In the genomic region with DNA sequence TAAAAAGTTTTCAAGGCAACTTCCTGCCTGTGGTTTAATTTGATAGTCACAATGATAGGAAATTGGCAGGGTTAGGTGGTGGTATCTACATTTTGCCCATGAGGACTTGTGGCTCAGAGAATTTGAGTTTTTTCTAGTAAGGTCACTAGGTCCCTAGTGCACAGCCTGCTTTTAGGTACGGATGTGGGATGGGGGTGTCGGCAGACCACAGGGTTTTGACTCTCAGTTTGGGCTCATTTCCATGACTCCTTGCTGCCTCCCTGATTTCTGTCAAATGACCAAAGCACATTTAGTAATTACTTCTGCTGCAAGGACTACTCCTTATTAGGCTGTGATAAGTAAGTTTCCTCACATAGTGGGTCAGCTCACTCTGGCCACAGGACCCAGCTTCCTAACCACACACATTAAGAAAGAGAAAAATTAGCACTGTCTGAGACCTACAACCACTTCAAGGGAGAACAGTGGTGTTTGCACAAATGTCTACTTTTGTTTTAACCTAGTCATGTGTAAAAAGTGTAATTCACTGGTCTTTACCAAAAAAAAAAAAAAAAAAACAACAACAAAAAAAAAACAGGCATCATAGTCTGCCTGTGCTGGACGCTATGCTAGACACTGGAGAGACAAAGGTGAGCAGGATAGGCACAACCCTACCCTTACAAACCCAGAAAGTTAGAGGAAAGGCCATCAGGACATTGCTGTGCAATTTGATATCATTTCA, we compare ENCODE assay signal across 10 cellular contexts. TPM values are rescaled to one million over a fixed set of nuclear protein-coding genes. Genes with fewer than 3 reads are reported as not detected.
DNase-seq lines count a peak whose midpoint lies in the region; ATAC-seq and TF ChIP-seq lines count a peak whose summit lies in the region.
"Had no signal": no experiment of that assay in that cellular context is flagged by ENCODE, and none has a peak within 500 bp of the region (broad histone marks: within the 10 kb centered on the region; RNA-seq: fewer than 3 reads in every experiment).

No MANE protein-coding gene starts in this region.

- no peak overlapping the region for H3K27ac ChIP-seq in CD4-positive, alpha-beta T cell (ENCODE audit: low read depth, low read length)
- H3K27ac ChIP-seq in GM23248 = no peak overlapping the region
- H3K27ac ChIP-seq in fibroblast of lung (ENCODE audit: insufficient read depth, low read length) = no peak overlapping the region
- no peak overlapping the region for H3K27ac ChIP-seq in gastroesophageal sphincter
- H3K27ac ChIP-seq: cardiac muscle cell had no signal

- no peaks in the 10 kb centered on the region for H3K27me3 ChIP-seq in CD4-positive, alpha-beta T cell (ENCODE audit: control insufficient read depth, insufficient read depth, low read length)
- H3K27me3 ChIP-seq in GM23248 (replicated peaks; ENCODE audit: insufficient read depth) = no peaks in the 10 kb centered on the region
- no peaks in the 10 kb centered on the region for H3K27me3 ChIP-seq in fibroblast of lung (ENCODE audit: control insufficient read depth, insufficient read depth, low read length)
- H3K27me3 ChIP-seq in gastroesophageal sphincter = no peaks in the 10 kb centered on the region

- H3K9me2 ChIP-seq in GM23248 (ENCODE audit: insufficient read depth) = no peaks in the 10 kb centered on the region

- H4K20me1 ChIP-seq in GM23248 (ENCODE audit: insufficient read depth) = no peaks in the 10 kb centered on the region
- H4K20me1 ChIP-seq in fibroblast of lung (ENCODE audit: control insufficient read depth, extremely low read depth, insufficient read depth, low read length) = no peaks in the 10 kb centered on the region

- H3K36me3 Mint-ChIP-seq in CD4-positive, alpha-beta T cell (ENCODE audit: low read depth) = peaks cover 5% of the 10 kb centered on the region

- no peaks in the 10 kb centered on the region; the same call in 1 of the 2 replicates for H3K36me3 ChIP-seq in GM23248 (ENCODE audit: low read depth)
- H3K36me3 ChIP-seq in fibroblast of lung (ENCODE audit: control insufficient read depth, insufficient read depth, low read length) = peaks cover 2% of the 10 kb centered on the region
- peaks cover 0 to 28% of the 10 kb centered on the region in 2 donors for H3K36me3 ChIP-seq in gastroesophageal sphincter
- H3K36me3 ChIP-seq: cardiac muscle cell had no signal

- POLR2A ChIA-PET in CD4-positive, alpha-beta T cell (lab: Charles Lee) = interaction anchor here (1.0 to 5.1 kb wide), 3 partner anchors 11 to 43 kb away, joined by 3 to 31 read pairs (median 7); partner anchors contain the start of gene MRPL39

- H2AFZ ChIP-seq in GM23248 = no peak overlapping the region
- no peak overlapping the region for H2AFZ ChIP-seq in fibroblast of lung (ENCODE audit: low read length)

- no peaks in the 10 kb centered on the region for H3K27me3 Mint-ChIP-seq in CD4-positive, alpha-beta T cell

- in situ Hi-C loops in GM23248 (cut with MboI) = no loop called here

- H3K9me3 ChIP-seq in CD4-positive, alpha-beta T cell (ENCODE audit: control insufficient read depth, low read length) = no peaks in the 10 kb centered on the region
- H3K9me3 ChIP-seq in GM23248 (ENCODE audit: low read depth) = no peaks in the 10 kb centered on the region
- no peaks in the 10 kb centered on the region for H3K9me3 ChIP-seq in fibroblast of lung (ENCODE audit: control insufficient read depth, insufficient read depth, low read depth, low read length)
- no peaks in the 10 kb centered on the region for H3K9me3 ChIP-seq in gastroesophageal sphincter

- peak overlapping the region; percentile 97 for H3K4me3 Mint-ChIP-seq in CD4-positive, alpha-beta T cell

- intact Hi-C loops in CD4-positive, alpha-beta T cell (cut with DNase I, micrococcal nuclease) = loop anchor here (5.0 to 10.0 kb wide), 2 partner anchors 44 to 171 kb away; partner anchors contain the start of genes ATP5PF (in 1 of the 2), GABPA (in 1 of the 2) and MRPL39 (in 1 of the 2)

- H3K4me1 ChIP-seq in GM23248 (ENCODE audit: insufficient read depth) = 0 out of 2 replicates have a peak, but pooled peaks cover 14% of the 10 kb centered on the region
- peaks cover 2% of the 10 kb centered on the region for H3K4me1 ChIP-seq in fibroblast of lung (ENCODE audit: control insufficient read depth, extremely low read depth, insufficient read depth, low read length)
- H3K4me1 ChIP-seq in gastroesophageal sphincter = peaks cover 0 to 9% (median 0%) of the 10 kb centered on the region in 3 donors

- no peaks in the 10 kb centered on the region for H3K9me3 Mint-ChIP-seq in CD4-positive, alpha-beta T cell

- no peak for TF ChIP-seq POLR2A in gastroesophageal sphincter (IDR thresholded peaks at IDR 0.05)

- CTCF ChIA-PET in CD4-positive, alpha-beta T cell (lab: Charles Lee) = interaction anchor here (1.2 to 1.7 kb wide), 3 partner anchors 9 to 44 kb away, joined by 3 to 5 read pairs (median 4); partner anchors contain the start of gene MRPL39

- H3K79me2 ChIP-seq in GM23248 (ENCODE audit: insufficient read depth) (peaks cover 45% of the 10 kb centered on the region), fibroblast of lung (ENCODE audit: control insufficient read depth, insufficient read depth, low read length) (peaks cover 55% of the 10 kb centered on the region)

- no peak for TF ChIP-seq EP300 in gastroesophageal sphincter (IDR thresholded peaks at IDR 0.05)

- H3F3A ChIP-seq in GM23248 (ENCODE audit: insufficient read depth) = no peaks in the 10 kb centered on the region

- TF ChIP-seq CTCF in CD4-positive, alpha-beta T cell (IDR thresholded peaks at IDR 0.05) = no peak
- TF ChIP-seq CTCF in fibroblast of lung (conservative IDR thresholded peaks at IDR 0.05 in 1 of 2, IDR thresholded peaks at IDR 0.05 in 1 of 2; ENCODE audit: low read depth in 1 of 2, low read length in 2 of 2) (no peak), gastroesophageal sphincter (IDR thresholded peaks at IDR 0.05) (no peak)

- H3K4me1 Mint-ChIP-seq in CD4-positive, alpha-beta T cell (ENCODE audit: low read depth) = peaks cover 85% of the 10 kb centered on the region

- H3K9ac ChIP-seq in GM23248 (no peak overlapping the region), fibroblast of lung (ENCODE audit: insufficient read depth, low read length) (no peak overlapping the region)

- H3K4me3 ChIP-seq in GM23248 = peak overlapping the region; percentile 79
- H3K4me3 ChIP-seq in fibroblast of lung (replicated peaks in 1 of 4; ENCODE audit: control extremely low read depth in 1 of 4, insufficient read depth in 1 of 4, low read depth in 3 of 4, low read length in 4 of 4) = peak overlapping the region; percentile 65 to 86 (median 82)
- no peak overlapping the region for H3K4me3 ChIP-seq in gastroesophageal sphincter
- H3K4me3 ChIP-seq: cardiac muscle cell had no signal

- DNase-seq in CD4-positive, alpha-beta T cell = peak in 1 of 10 experiments; percentile 8
- DNase-seq in GM23248 (peak; percentile 7), SKM-1 (lab: John Stamatoyannopoulos, UW; ENCODE audit: unreplicated experiment) (peak; percentile 66), fibroblast of lung (ENCODE audit: low read depth in 2 of 2) (peak; percentile 53 to 69), kidney glomerular epithelial cell (lab: John Stamatoyannopoulos, UW) (no peak), DMS53 (lab: John Stamatoyannopoulos, UW) (no peak)
- DNase-seq: NCI-H2029 treated with DMSO at 0.1 percent for 48 hours had no signal

- peak; percentile 25 for ATAC-seq in CD4-positive, alpha-beta T cell (ENCODE audit: poor library complexity)
- ATAC-seq in gastroesophageal sphincter (no peak), HG03469 (IDR thresholded peaks at IDR 0.05; ENCODE audit: unreplicated experiment) (no peak)

- H3K27ac Mint-ChIP-seq in CD4-positive, alpha-beta T cell = peak overlapping the region; percentile 84

- WGBS in GM23248 (ENCODE audit: low coverage in 1 of 2, low lambda C conversion rate in 2 of 2, missing lambda C conversion rate in 2 of 2), 2 experiments = 64 to 69% methylated on average over 3 of the region's 3 CpGs
- 88 to 95% methylated on average over 2 to 3 of the region's 3 CpGs for WGBS in gastroesophageal sphincter (ENCODE audit: low coverage in 1 of 2), 2 donors

- peak overlapping the region; percentile 87 for H3K4me2 ChIP-seq in GM23248 (ENCODE audit: unreplicated experiment)
- peak overlapping the region; percentile 84 for H3K4me2 ChIP-seq in fibroblast of lung (ENCODE audit: extremely low read depth, insufficient read depth, low read length)

RNA-seq across cellular contexts. Expression of gene MRPL39, which starts 43.7 kb away (rescaled TPM):
- total RNA-seq in CD4-positive, alpha-beta T cell = 10 to 100 TPM; 10.7 to 15.2 TPM
- total RNA-seq in GM23248 (2014; rRNA removed; shearing (Covaris generic)) = 24.4 and 26.1 TPM in 2 replicates
- 50.5 and 50.7 TPM in 2 replicates for polyA plus RNA-seq in GM23248 (2016; fragmentation: Nextera tagmentation; extraction: Ambion mirVana)
- total RNA-seq in fibroblast of lung = 34.5 and 43.9 TPM in 2 replicates
- polyA plus RNA-seq in fibroblast of lung = 30.5 and 36.3 TPM in 2 replicates
- polyA plus RNA-seq in fibroblast of lung (2012) = 30.2 and 41.0 TPM in 2 replicates
- polyA minus RNA-seq in fibroblast of lung (ENCODE audit: low replicate concordance) = 1.5 and 1.6 TPM in 2 replicates
- total RNA-seq in gastroesophageal sphincter = 10 to 100 TPM; 17.0 to 37.4 (median 25.4) TPM

Comparison
In these comparisons a context has a peak if more than half of its experiments do, and no peak if none do; other contexts are left out.
1. DNase-seq: peak in GM23248 (single experiment), SKM-1 (single experiment) and fibroblast of lung (2 of 2); none in kidney glomerular epithelial cell (single experiment) and DMS53 (single experiment).
2. H3K4me3 ChIP-seq: peak in GM23248 (single experiment) and fibroblast of lung (4 of 4); none in gastroesophageal sphincter (0 of 2).